In genomic region chr4:83150563-83151330, GRCh38 we compare ENCODE assay signal across 17 cellular contexts. TPM values are rescaled to one million over a fixed set of nuclear protein-coding genes. Genes with fewer than 3 reads are reported as not detected.
A peak's percentile ranks its signal among the peaks of the same experiment; 100 is the strongest.
DNase-seq lines count a peak whose midpoint lies in the region; ATAC-seq, FAIRE-seq and TF ChIP-seq lines count a peak whose summit lies in the region.
"Had no signal": no experiment of that assay in that cellular context is flagged by ENCODE, and none has a peak within 500 bp of the region (broad histone marks: within the 10 kb centered on the region; RNA-seq: fewer than 3 reads in every experiment).

No MANE protein-coding gene starts in this region.

- H3K4me1 Mint-ChIP-seq in immature natural killer cell: peaks cover 23 to 48% of the 10 kb centered on the region in 2 donors

- no peak for FAIRE-seq in bronchial epithelial cell (lab: Jason Lieb, UNC)

- H3K36me3 ChIP-seq in bronchial epithelial cell (ENCODE audit: control insufficient read depth, insufficient read depth, low read length): no peaks in the 10 kb centered on the region
- H3K36me3 ChIP-seq: BE2C had no signal

- peak; percentile 56 for DNase-seq in Daoy (ENCODE audit: low read depth)
- DNase-seq in LoVo (ENCODE audit: low spot score): peak; percentile 79
- DNase-seq in bronchial epithelial cell (ENCODE audit: low read depth): peak; percentile 44
- DNase-seq in left lobe of liver (ENCODE audit: low spot score): no peak
- no peak for DNase-seq in immature natural killer cell
- DNase-seq in retina: no peak
- DNase-seq: activated CD4-positive, CD25-positive, alpha-beta regulatory T cell; BE2C; body of pancreas; DMS79; effector CD8-positive, alpha-beta T cell; foreskin fibroblast; H7; NCI-H510A; T-helper 1 cell had no signal

- peak; percentile 17 for ATAC-seq in left lobe of liver
- no peak for ATAC-seq in GM19467 (IDR thresholded peaks at IDR 0.05; ENCODE audit: unreplicated experiment)
- no peak for ATAC-seq in HG03442 (IDR thresholded peaks at IDR 0.05; ENCODE audit: unreplicated experiment)
- ATAC-seq: body of pancreas had no signal

- H3K9me3 Mint-ChIP-seq in immature natural killer cell: no peaks in the 10 kb centered on the region

- no peak overlapping the region for H3K4me3 Mint-ChIP-seq in immature natural killer cell

- no peak for TF ChIP-seq CTCF in bronchial epithelial cell (IDR thresholded peaks at IDR 0.05; ENCODE audit: insufficient read depth, low read length, severe bottlenecking)

- no peak overlapping the region for H3K4me3 ChIP-seq in bronchial epithelial cell (ENCODE audit: low read depth, low read length)
- H3K4me3 ChIP-seq: body of pancreas had no signal

- H3K36me3 Mint-ChIP-seq in immature natural killer cell: peaks cover 0 to 7% (median 0%) of the 10 kb centered on the region in 3 donors

- H3K27me3 Mint-ChIP-seq in immature natural killer cell (ENCODE audit: low read depth in 3 of 3): peaks cover 0 to 2% (median 0%) of the 10 kb centered on the region in 3 donors

- H3K27ac Mint-ChIP-seq in immature natural killer cell: no peak overlapping the region

- H3K27me3 ChIP-seq in bronchial epithelial cell (ENCODE audit: control insufficient read depth, insufficient read depth, low read length): no peaks in the 10 kb centered on the region
- H3K27me3 ChIP-seq: body of pancreas had no signal

RNA-seq across cellular contexts. Expression of gene PLAC8, which starts 36.2 kb away (rescaled TPM):
- total RNA-seq in Daoy (2014; rRNA removed; shearing (Covaris generic)): 28.2 and 46.7 TPM in 2 replicates
- total RNA-seq in bronchial epithelial cell (0.79 and 4.4 TPM in 2 replicates), left lobe of liver (6.8 TPM)
- 1,000 to 10,000 TPM; 1,450 to 1,724 (median 1,466) TPM for polyA plus RNA-seq in immature natural killer cell

Comparison
In these comparisons a context has a peak if more than half of its experiments do, and no peak if none do; other contexts are left out.
1. DNase-seq: peak in Daoy (single experiment), LoVo (single experiment) and bronchial epithelial cell (single experiment); none in left lobe of liver (single experiment), immature natural killer cell (0 of 3) and retina (single experiment).